ENCODE assay signal across 1 cellular context in genomic region chr1:153563339-153563952, GRCh38.
TF ChIP-seq lines count a peak whose summit lies in the region.

No MANE protein-coding gene starts in this region.

TF ChIP-seq in IMR-90, 13 proteins besides CTCF, POLR2A, EP300 and RAD21:
- TF ChIP-seq SMC3 (IDR thresholded peaks at IDR 0.05; ENCODE audit: low read depth, low read length) (no peak), RFX5 (IDR thresholded peaks at IDR 0.05; ENCODE audit: low read depth, low read length) (no peak), ELK1 (IDR thresholded peaks at IDR 0.05; ENCODE audit: borderline replicate concordance, low read depth, low read length) (no peak), MAZ (IDR thresholded peaks at IDR 0.05; ENCODE audit: borderline replicate concordance, low read depth, low read length) (no peak), MXI1 (IDR thresholded peaks at IDR 0.05; ENCODE audit: borderline replicate concordance, low read depth, low read length) (no peak), NFE2L2 (IDR thresholded peaks at IDR 0.05; ENCODE audit: low read depth, low read length) (no peak), USF2 (IDR thresholded peaks at IDR 0.05; ENCODE audit: low read depth, low read length) (no peak), CEBPB (IDR thresholded peaks at IDR 0.05; ENCODE audit: low read depth, low read length) (no peak), CHD1 (IDR thresholded peaks at IDR 0.05; ENCODE audit: low read depth, low read length) (no peak), MAFK (IDR thresholded peaks at IDR 0.05; ENCODE audit: low read depth, low read length) (no peak), FOS (IDR thresholded peaks at IDR 0.05; ENCODE audit: low read depth, low read length) (no peak)
TF ChIP-seq in IMR-90: peak in this region for 0.
